In the genomic region with DNA sequence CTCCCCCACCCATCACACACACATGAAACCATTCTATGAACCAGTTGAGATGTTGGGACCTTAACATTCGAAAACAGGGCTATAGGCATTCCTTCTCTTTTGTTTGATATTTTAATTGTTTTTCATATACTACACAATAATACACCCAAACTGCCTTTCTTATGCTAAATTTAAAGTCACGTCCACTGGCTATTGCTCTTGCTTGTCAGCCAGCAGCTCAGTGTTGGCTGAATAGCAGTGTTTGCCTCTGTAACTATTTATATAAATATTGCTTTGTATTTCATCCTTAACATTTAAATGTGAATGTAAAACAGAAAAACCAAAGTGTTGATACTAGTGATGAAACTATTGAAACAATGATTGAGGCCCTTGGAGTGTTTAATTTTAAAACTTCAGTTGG, we compare ENCODE assay signal across 7 cellular contexts.
"Had no signal": no experiment of that assay in that cellular context is flagged by ENCODE, and none has a peak within 500 bp of the region (broad histone marks: within the 10 kb centered on the region; RNA-seq: fewer than 3 reads in every experiment).

No MANE protein-coding gene starts in this region.

- H3K27ac Mint-ChIP-seq: H9, HFFc6 had no signal

- H3K4me3 Mint-ChIP-seq: H9, HFFc6 had no signal

- H3K4me3 ChIP-seq: GM23248 had no signal

- H3K9ac ChIP-seq: GM23248 had no signal

- H3K27ac ChIP-seq: GM23248 had no signal

- DNase-seq: GOT3, H7, H9, HCEC 1CT, HFFc6 had no signal

- ATAC-seq: HCT116 had no signal

- H2AFZ ChIP-seq: GM23248 had no signal
